2 cellular contexts compared by ENCODE assay signal in the genomic region with DNA sequence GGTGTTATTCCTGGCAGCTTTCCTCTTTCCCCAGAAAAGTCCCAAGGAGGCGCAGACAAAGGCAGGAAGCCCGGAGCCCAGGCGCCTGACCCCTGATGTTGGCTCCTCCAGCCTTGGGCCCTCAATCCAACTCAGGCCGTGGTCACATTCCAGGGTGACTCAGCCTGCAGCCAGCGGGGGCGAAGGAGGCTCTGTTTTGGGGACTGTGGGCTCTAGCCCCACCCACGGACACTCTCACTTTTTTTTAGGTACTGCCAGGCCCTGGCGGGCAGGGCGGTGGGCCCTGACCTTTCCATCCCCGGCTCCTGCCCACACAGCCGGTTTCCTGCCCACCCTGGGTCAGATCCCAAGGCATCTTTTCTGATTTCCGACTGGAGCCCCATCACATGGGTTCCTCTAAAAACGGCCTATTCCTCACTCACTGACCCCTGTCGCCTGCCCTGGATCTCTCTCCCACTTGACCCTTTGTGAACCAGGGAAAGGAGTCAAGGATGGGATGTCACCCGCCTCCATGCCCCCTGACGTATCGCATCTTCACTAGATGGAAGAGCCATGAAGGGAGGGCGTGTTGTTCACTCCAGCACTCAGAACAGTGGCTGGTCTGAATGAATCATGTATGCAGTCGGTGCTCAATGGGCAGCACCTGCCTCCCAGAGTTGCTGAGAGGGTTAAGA.
TF ChIP-seq lines count a peak whose summit lies in the region.

No MANE protein-coding gene starts in this region.

TF ChIP-seq in Ishikawa, 13 proteins besides CTCF, POLR2A, EP300 and RAD21:
- TF ChIP-seq MAX (IDR thresholded peaks at IDR 0.05) (no peak), TCF12 (IDR thresholded peaks at IDR 0.05; ENCODE audit: low read depth) (0 out of 2 replicates have a peak, but pooled peaks have one; percentile 42), TEAD4 (IDR thresholded peaks at IDR 0.05) (peak; percentile 73), NFIC (IDR thresholded peaks at IDR 0.05) (peak; percentile 44)

TF ChIP-seq in H1, 55 proteins besides CTCF, POLR2A, EP300 and RAD21:
- TF ChIP-seq CHD7 (IDR thresholded peaks at IDR 0.05; ENCODE audit: insufficient replicate concordance, low read length) (no peak), SP1 (IDR thresholded peaks at IDR 0.05; ENCODE audit: low read depth, low read length) (no peak), TCF12 (IDR thresholded peaks at IDR 0.05; ENCODE audit: low read depth, low read length) (no peak), HDAC2 (IDR thresholded peaks at IDR 0.05; ENCODE audit: borderline replicate concordance in 1 of 2, low read depth in 2 of 2, low read length in 2 of 2) (no peak), RBBP5 (IDR thresholded peaks at IDR 0.05; ENCODE audit: borderline replicate concordance, low read depth, low read length) (no peak), CREB1 (IDR thresholded peaks at IDR 0.05) (no peak), JUN (IDR thresholded peaks at IDR 0.05; ENCODE audit: low read depth, low read length) (0 out of 2 replicates have a peak, but pooled peaks have one; percentile 28), KDM4A (IDR thresholded peaks at IDR 0.05; ENCODE audit: low read depth, low read length, severe bottlenecking) (no peak), JUND (IDR thresholded peaks at IDR 0.05; ENCODE audit: low read length) (peak; percentile 90), CHD2 (IDR thresholded peaks at IDR 0.05; ENCODE audit: low read length) (no peak), NRF1 (IDR thresholded peaks at IDR 0.05; ENCODE audit: low read depth, low read length) (no peak), ZNF274 (IDR thresholded peaks at IDR 0.05; ENCODE audit: borderline replicate concordance, extremely low read depth, low read length) (no peak), TEAD4 (IDR thresholded peaks at IDR 0.05; ENCODE audit: low read depth, low read length) (peak; percentile 92), MAX (IDR thresholded peaks at IDR 0.05) (no peak), TBP (IDR thresholded peaks at IDR 0.05; ENCODE audit: low read depth, low read length) (no peak), GABPA (IDR thresholded peaks at IDR 0.05; ENCODE audit: borderline replicate concordance, insufficient read depth, low read length) (no peak), CBX8 (IDR thresholded peaks at IDR 0.05; ENCODE audit: borderline replicate concordance, low read depth, low read length) (no peak), GTF2F1 (IDR thresholded peaks at IDR 0.05; ENCODE audit: borderline replicate concordance, low read depth, low read length) (no peak), HDAC6 (IDR thresholded peaks at IDR 0.05; ENCODE audit: low read depth, low read length) (no peak), RFX5 (IDR thresholded peaks at IDR 0.05; ENCODE audit: borderline replicate concordance, low read depth, low read length) (no peak), SIN3A (conservative IDR thresholded peaks at IDR 0.05 in 1 of 2, IDR thresholded peaks at IDR 0.05 in 1 of 2; ENCODE audit: low read depth in 1 of 2, low read length in 2 of 2) (no peak), PHF8 (conservative IDR thresholded peaks at IDR 0.05; ENCODE audit: low read depth, low read length) (no peak), FOSL1 (IDR thresholded peaks at IDR 0.05; ENCODE audit: insufficient read depth, low read depth, low read length) (no peak), BCL11A (IDR thresholded peaks at IDR 0.05; ENCODE audit: low read depth in 2 of 2, low read length in 2 of 2) (no peak), SUZ12 (IDR thresholded peaks at IDR 0.05; ENCODE audit: low read length) (no peak), MAFK (IDR thresholded peaks at IDR 0.05; ENCODE audit: low read depth, low read length) (peak; percentile 40; the same call in 1 of the 2 replicates), BRCA1 (IDR thresholded peaks at IDR 0.05; ENCODE audit: low read depth, low read length) (no peak), SP4 (IDR thresholded peaks at IDR 0.05; ENCODE audit: low read length) (no peak), BACH1 (IDR thresholded peaks at IDR 0.05; ENCODE audit: low read length) (0 out of 2 replicates have a peak, but pooled peaks have one; percentile 21)
- TF ChIP-seq, protein P1, sequence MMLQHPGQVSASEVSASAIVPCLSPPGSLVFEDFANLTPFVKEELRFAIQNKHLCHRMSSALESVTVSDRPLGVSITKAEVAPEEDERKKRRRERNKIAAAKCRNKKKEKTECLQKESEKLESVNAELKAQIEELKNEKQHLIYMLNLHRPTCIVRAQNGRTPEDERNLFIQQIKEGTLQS (IDR thresholded peaks at IDR 0.05; ENCODE audit: insufficient read depth, low read depth, low read length), result no peak
- TF ChIP-seq, protein P2, sequence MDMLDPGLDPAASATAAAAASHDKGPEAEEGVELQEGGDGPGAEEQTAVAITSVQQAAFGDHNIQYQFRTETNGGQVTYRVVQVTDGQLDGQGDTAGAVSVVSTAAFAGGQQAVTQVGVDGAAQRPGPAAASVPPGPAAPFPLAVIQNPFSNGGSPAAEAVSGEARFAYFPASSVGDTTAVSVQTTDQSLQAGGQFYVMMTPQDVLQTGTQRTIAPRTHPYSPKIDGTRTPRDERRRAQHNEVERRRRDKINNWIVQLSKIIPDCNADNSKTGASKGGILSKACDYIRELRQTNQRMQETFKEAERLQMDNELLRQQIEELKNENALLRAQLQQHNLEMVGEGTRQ (IDR thresholded peaks at IDR 0.05; ENCODE audit: low read length), result no peak
- TF ChIP-seq, protein P3, sequence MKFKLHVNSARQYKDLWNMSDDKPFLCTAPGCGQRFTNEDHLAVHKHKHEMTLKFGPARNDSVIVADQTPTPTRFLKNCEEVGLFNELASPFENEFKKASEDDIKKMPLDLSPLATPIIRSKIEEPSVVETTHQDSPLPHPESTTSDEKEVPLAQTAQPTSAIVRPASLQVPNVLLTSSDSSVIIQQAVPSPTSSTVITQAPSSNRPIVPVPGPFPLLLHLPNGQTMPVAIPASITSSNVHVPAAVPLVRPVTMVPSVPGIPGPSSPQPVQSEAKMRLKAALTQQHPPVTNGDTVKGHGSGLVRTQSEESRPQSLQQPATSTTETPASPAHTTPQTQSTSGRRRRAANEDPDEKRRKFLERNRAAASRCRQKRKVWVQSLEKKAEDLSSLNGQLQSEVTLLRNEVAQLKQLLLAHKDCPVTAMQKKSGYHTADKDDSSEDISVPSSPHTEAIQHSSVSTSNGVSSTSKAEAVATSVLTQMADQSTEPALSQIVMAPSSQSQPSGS (IDR thresholded peaks at IDR 0.05; ENCODE audit: low read length), result no peak
- TF ChIP-seq, protein P4, sequence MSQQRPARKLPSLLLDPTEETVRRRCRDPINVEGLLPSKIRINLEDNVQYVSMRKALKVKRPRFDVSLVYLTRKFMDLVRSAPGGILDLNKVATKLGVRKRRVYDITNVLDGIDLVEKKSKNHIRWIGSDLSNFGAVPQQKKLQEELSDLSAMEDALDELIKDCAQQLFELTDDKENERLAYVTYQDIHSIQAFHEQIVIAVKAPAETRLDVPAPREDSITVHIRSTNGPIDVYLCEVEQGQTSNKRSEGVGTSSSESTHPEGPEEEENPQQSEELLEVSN (IDR thresholded peaks at IDR 0.05), result no peak
